9 cellular contexts compared by ENCODE assay signal in genomic region chr12:57887631-57888406, GRCh38. TPM values are rescaled to one million over a fixed set of nuclear protein-coding genes. Genes with fewer than 3 reads are reported as not detected.
DNase-seq lines count a peak whose midpoint lies in the region; ATAC-seq and TF ChIP-seq lines count a peak whose summit lies in the region.
"Had no signal": no experiment of that assay in that cellular context is flagged by ENCODE, and none has a peak within 500 bp of the region (broad histone marks: within the 10 kb centered on the region; RNA-seq: fewer than 3 reads in every experiment).

No MANE protein-coding gene starts in this region.

- H3K36me3 ChIP-seq in esophagus (ENCODE audit: control insufficient read depth in 2 of 2, insufficient read depth in 2 of 2, low read length in 1 of 2) (no peaks in the 10 kb centered on the region), parathyroid adenoma (ENCODE audit: control insufficient read depth, insufficient read depth, low read length) (no peaks in the 10 kb centered on the region)
- H3K36me3 ChIP-seq in CD8-positive, alpha-beta T cell (ENCODE audit: insufficient read depth, low read length), result no peaks in the 10 kb centered on the region

- H3K27ac Mint-ChIP-seq in CD8-positive, alpha-beta T cell, result no peak overlapping the region

- peaks cover 3 to 19% of the 10 kb centered on the region in 2 donors for H3K4me1 ChIP-seq in esophagus (ENCODE audit: control insufficient read depth in 2 of 2, insufficient read depth in 2 of 2, low read length in 1 of 2)
- H3K4me1 ChIP-seq in parathyroid adenoma, result peaks cover 9% of the 10 kb centered on the region
- H3K4me1 ChIP-seq in CD8-positive, alpha-beta T cell (ENCODE audit: insufficient read depth, low read length), result peaks cover 5% of the 10 kb centered on the region

- intact Hi-C loops in CD8-positive, alpha-beta T cell (cut with DNase I, micrococcal nuclease), result no loop called here

- POLR2A ChIA-PET in CD8-positive, alpha-beta T cell (lab: Charles Lee), result interaction anchor here (1.1 to 1.2 kb wide), 3 partner anchors 8 to 11 kb away, joined by 3 to 4 read pairs (median 4); no protein-coding TSS in a partner anchor

- CTCF ChIA-PET in CD8-positive, alpha-beta T cell (lab: Charles Lee), result interaction anchor here (1.1 to 2.4 kb wide), 3 partner anchors 17 to 84 kb away, joined by 4 to 11 read pairs (median 6); no protein-coding TSS in a partner anchor

- H3K9me3 Mint-ChIP-seq in CD8-positive, alpha-beta T cell, result peaks cover 7% of the 10 kb centered on the region

- no peaks in the 10 kb centered on the region for H3K79me2 ChIP-seq in parathyroid adenoma

- no peak overlapping the region for H3K4me3 ChIP-seq in esophagus (ENCODE audit: low read depth in 1 of 2, low read length in 2 of 2)
- no peak overlapping the region for H3K4me3 ChIP-seq in parathyroid adenoma (ENCODE audit: low read depth, low read length)
- H3K4me3 ChIP-seq in CD8-positive, alpha-beta T cell (ENCODE audit: low read depth, low read length), result no peak overlapping the region

- H3K4me2 ChIP-seq in parathyroid adenoma (ENCODE audit: low read length), result no peak overlapping the region

- H3K27me3 Mint-ChIP-seq in CD8-positive, alpha-beta T cell (ENCODE audit: low read depth), result no peaks in the 10 kb centered on the region

- peak; percentile 24 for DNase-seq in DMS 273 treated with DMSO at 0.1 percent for 48 hours (lab: John Stamatoyannopoulos, UW)
- DNase-seq in NCI-H69 (lab: John Stamatoyannopoulos, UW), result peak; percentile 66
- DNase-seq in CD8-positive, alpha-beta T cell, result no peak
- DNase-seq: effector memory CD4-positive, alpha-beta T cell had no signal

- no peak for ATAC-seq in HG02981 (IDR thresholded peaks at IDR 0.05; ENCODE audit: unreplicated experiment)
- ATAC-seq in CD8-positive, alpha-beta T cell, result no peak
- no peak for ATAC-seq in HG02759 (IDR thresholded peaks at IDR 0.05; ENCODE audit: unreplicated experiment)
- no peak for ATAC-seq in GM21390 (IDR thresholded peaks at IDR 0.05; ENCODE audit: unreplicated experiment)

- peaks cover 4% of the 10 kb centered on the region for H3K4me1 Mint-ChIP-seq in CD8-positive, alpha-beta T cell (ENCODE audit: low read depth)

- TF ChIP-seq CTCF in parathyroid adenoma (IDR thresholded peaks at IDR 0.05), result no peak
- TF ChIP-seq CTCF in CD8-positive, alpha-beta T cell (IDR thresholded peaks at IDR 0.05), result no peak

- no peaks in the 10 kb centered on the region for H3K27me3 ChIP-seq in esophagus (ENCODE audit: control insufficient read depth in 1 of 2, insufficient read depth in 2 of 2, low read length in 2 of 2)
- no peaks in the 10 kb centered on the region for H3K27me3 ChIP-seq in parathyroid adenoma (ENCODE audit: control insufficient read depth, insufficient read depth, low read length)
- no peaks in the 10 kb centered on the region for H3K27me3 ChIP-seq in CD8-positive, alpha-beta T cell (ENCODE audit: insufficient read depth, low read length)

- H3K27ac ChIP-seq in esophagus (ENCODE audit: low read depth in 2 of 2, low read length in 1 of 2) (peak overlapping the region; percentile 88 to 96), parathyroid adenoma (no peak overlapping the region)
- H3K27ac ChIP-seq in CD8-positive, alpha-beta T cell (ENCODE audit: low read depth, low read length), result no peak overlapping the region

- WGBS in esophagus, 2 donors, result 20 to 32% methylated on average over 10 of the region's 10 CpGs

- no peak overlapping the region for H3K9ac ChIP-seq in parathyroid adenoma

- H3K9me3 ChIP-seq in esophagus (ENCODE audit: control insufficient read depth in 2 of 2, insufficient read depth in 1 of 2, low read depth in 1 of 2, low read length in 1 of 2) (no peaks in the 10 kb centered on the region), parathyroid adenoma (ENCODE audit: control insufficient read depth, low read length) (no peaks in the 10 kb centered on the region)
- no peaks in the 10 kb centered on the region for H3K9me3 ChIP-seq in CD8-positive, alpha-beta T cell (ENCODE audit: low read length)

- peak overlapping the region; percentile 24 for H2AFZ ChIP-seq in parathyroid adenoma

- H3K36me3 Mint-ChIP-seq in CD8-positive, alpha-beta T cell, result peaks cover 4% of the 10 kb centered on the region

- no peak overlapping the region for H3K4me3 Mint-ChIP-seq in CD8-positive, alpha-beta T cell

RNA-seq across cellular contexts. Expression of gene CTDSP2, which starts 41.3 kb away (rescaled TPM):
- polyA plus RNA-seq in esophagus, result 10 to 100 TPM; 22.4 to 34.7 TPM
- total RNA-seq in CD8-positive, alpha-beta T cell, result 10 to 100 TPM; 68.1 to 70.5 TPM

RNA-seq across cellular contexts. Expression of gene ATP23, which starts 53.5 kb away (rescaled TPM):
- 10 to 100 TPM in 1 of 2 donors, 1 to 10 TPM in 1; 5.7 to 11.0 TPM for polyA plus RNA-seq in esophagus
- 1 to 10 TPM; 3.6 to 4.7 TPM for total RNA-seq in CD8-positive, alpha-beta T cell

Comparison
In these comparisons a context has a peak if more than half of its experiments do, and no peak if none do; other contexts are left out.
1. DNase-seq: peak in DMS 273 treated with DMSO at 0.1 percent for 48 hours (single experiment) and NCI-H69 (single experiment); none in CD8-positive, alpha-beta T cell (0 of 7).
2. H3K27ac ChIP-seq: peak in esophagus (2 of 2); none in parathyroid adenoma (single experiment) and CD8-positive, alpha-beta T cell (single experiment).